Comparison of ENCODE assay signal across 9 cellular contexts in genomic region chr9:121360975-121361374, GRCh38. TPM values are rescaled to one million over a fixed set of nuclear protein-coding genes. Genes with fewer than 3 reads are reported as not detected.
A peak's percentile ranks its signal among the peaks of the same experiment; 100 is the strongest.
DNase-seq lines count a peak whose midpoint lies in the region; ATAC-seq and TF ChIP-seq lines count a peak whose summit lies in the region.
"Had no signal": no experiment of that assay in that cellular context is flagged by ENCODE, and none has a peak within 500 bp of the region (broad histone marks: within the 10 kb centered on the region; RNA-seq: fewer than 3 reads in every experiment).

No MANE protein-coding gene starts in this region.

- TF ChIP-seq POLR2A in breast epithelium (IDR thresholded peaks at IDR 0.05) (no peak), suprapubic skin (IDR thresholded peaks at IDR 0.05) (no peak)

- H3K27me3 Mint-ChIP-seq in glutamatergic neuron (ENCODE audit: unreplicated experiment): no peaks in the 10 kb centered on the region

- H3K9me3 ChIP-seq in breast epithelium: no peaks in the 10 kb centered on the region
- no peaks in the 10 kb centered on the region for H3K9me3 ChIP-seq in suprapubic skin

- H3K27me3 ChIP-seq in breast epithelium (no peaks in the 10 kb centered on the region), kidney epithelial cell (ENCODE audit: control insufficient read depth, insufficient read depth, low read length) (no peaks in the 10 kb centered on the region), suprapubic skin (no peaks in the 10 kb centered on the region)

- H3K4me1 Mint-ChIP-seq in glutamatergic neuron (ENCODE audit: low read depth, unreplicated experiment): no peaks in the 10 kb centered on the region

- DNase-seq in HT1080 (ENCODE audit: low read depth) (peak; percentile 77), breast epithelium (ENCODE audit: low spot score in 2 of 2) (no peak), kidney epithelial cell (ENCODE audit: low read depth) (peak; percentile 66), suprapubic skin (ENCODE audit: low spot score in 2 of 2) (no peak), SK-N-DZ (ENCODE audit: low spot score) (no peak), glutamatergic neuron (no peak)

- TF ChIP-seq CTCF in breast epithelium (IDR thresholded peaks at IDR 0.05) (no peak), kidney epithelial cell (IDR thresholded peaks at IDR 0.05; ENCODE audit: insufficient read depth, low read length, poor library complexity, severe bottlenecking) (no peak), suprapubic skin (IDR thresholded peaks at IDR 0.05) (no peak), glutamatergic neuron (IDR thresholded peaks at IDR 0.05; ENCODE audit: partially characterized antibody, unreplicated experiment) (no peak)

- intact Hi-C loops in breast epithelium (cut with DNase I; ENCODE audit: low total_unique reads): no loop called here

- H3K27ac Mint-ChIP-seq in glutamatergic neuron (ENCODE audit: unreplicated experiment): no peak overlapping the region
- H3K27ac Mint-ChIP-seq: activated T-helper 2 cell treated with anti-CD3 and anti-CD28 coated beads, Interferon-gamma antibody, Interleukin-2, Interleukin-4, amounts not matched to agents 10 μg/mL and 5 μg/mL and 100 μg/mL, durations not matched to agents 14 hours and 24 hours and 36 hours had no signal

- H3K4me1 ChIP-seq in breast epithelium (peaks cover 4 to 24% of the 10 kb centered on the region in 2 donors), suprapubic skin (peaks cover 79% of the 10 kb centered on the region)

- no peak for TF ChIP-seq EP300 in suprapubic skin (IDR thresholded peaks at IDR 0.05)

- no peaks in the 10 kb centered on the region for H3K36me3 Mint-ChIP-seq in glutamatergic neuron (ENCODE audit: unreplicated experiment)

- H3K27ac ChIP-seq in breast epithelium: peak overlapping the region; percentile 66 to 77
- H3K27ac ChIP-seq in suprapubic skin: peak overlapping the region; percentile 86

- no peaks in the 10 kb centered on the region for H3K9me3 Mint-ChIP-seq in glutamatergic neuron (ENCODE audit: unreplicated experiment)
- H3K9me3 Mint-ChIP-seq: activated T-helper 2 cell treated with anti-CD3 and anti-CD28 coated beads, Interferon-gamma antibody, Interleukin-2, Interleukin-4, amounts not matched to agents 10 μg/mL and 5 μg/mL and 100 μg/mL, durations not matched to agents 14 hours and 24 hours and 36 hours had no signal

- ATAC-seq in HG03097 (IDR thresholded peaks at IDR 0.05; ENCODE audit: low FRiP score, unreplicated experiment): no peak
- ATAC-seq in HG02852 (IDR thresholded peaks at IDR 0.05; ENCODE audit: unreplicated experiment): no peak

- no peak overlapping the region for H3K4me3 ChIP-seq in breast epithelium
- no peak overlapping the region for H3K4me3 ChIP-seq in kidney epithelial cell (ENCODE audit: low read depth, low read length)
- no peak overlapping the region for H3K4me3 ChIP-seq in suprapubic skin

- H3K4me3 Mint-ChIP-seq in glutamatergic neuron (ENCODE audit: unreplicated experiment): no peak overlapping the region

- H3K36me3 ChIP-seq in breast epithelium (no peaks in the 10 kb centered on the region), kidney epithelial cell (ENCODE audit: control insufficient read depth, insufficient read depth, low read length) (no peaks in the 10 kb centered on the region), suprapubic skin (no peaks in the 10 kb centered on the region)

RNA-seq across cellular contexts. Expression of gene STOM, which starts 9.1 kb away (rescaled TPM):
- 3.9 and 5.4 TPM in 2 replicates for total RNA-seq in HT1080 (2014; rRNA removed; shearing (Covaris generic))
- polyA plus RNA-seq in HT1080 (2015; cell fraction: cytosol; rRNA removed): 11.5 and 12.5 TPM in 2 replicates
- polyA plus RNA-seq in HT1080 (2015; cell fraction: nucleus; rRNA removed): 6.0 and 7.7 TPM in 2 replicates
- total RNA-seq in breast epithelium (100 to 1,000 TPM; 263 to 444 (median 334) TPM), kidney epithelial cell (16.8 and 18.9 TPM in 2 replicates), suprapubic skin (100 to 1,000 TPM; 166 to 238 (median 185) TPM), glutamatergic neuron (ENCODE audit: unreplicated experiment) (2.0 TPM)
- 0.09 TPM in 1 of 2 replicates, not detected in the other for polyA plus RNA-seq in SK-N-DZ (2014; cell fraction: cytosol; rRNA removed)
- not detected in 2 replicates for polyA plus RNA-seq in SK-N-DZ (2014; cell fraction: nucleus; rRNA removed)

Comparison
In these comparisons a context has a peak if more than half of its experiments do, and no peak if none do; other contexts are left out.
1. DNase-seq: peak in HT1080 (single experiment) and kidney epithelial cell (single experiment); none in breast epithelium (0 of 2), suprapubic skin (0 of 2), SK-N-DZ (single experiment) and glutamatergic neuron (single experiment).